ENCODE assay signal across 1 cellular context in genomic region chr13:48502601-48503319, GRCh38.
TF ChIP-seq lines count a peak whose summit lies in the region.

No MANE protein-coding gene starts in this region.

TF ChIP-seq in IMR-90, 13 proteins besides CTCF, POLR2A, EP300 and RAD21:
- TF ChIP-seq BHLHE40 (IDR thresholded peaks at IDR 0.05; ENCODE audit: low read depth, low read length) (no peak), MXI1 (IDR thresholded peaks at IDR 0.05; ENCODE audit: borderline replicate concordance, low read depth, low read length) (no peak), ELK1 (IDR thresholded peaks at IDR 0.05; ENCODE audit: borderline replicate concordance, low read depth, low read length) (no peak), RCOR1 (IDR thresholded peaks at IDR 0.05; ENCODE audit: insufficient replicate concordance, low read length) (no peak)
